In the genomic region with DNA sequence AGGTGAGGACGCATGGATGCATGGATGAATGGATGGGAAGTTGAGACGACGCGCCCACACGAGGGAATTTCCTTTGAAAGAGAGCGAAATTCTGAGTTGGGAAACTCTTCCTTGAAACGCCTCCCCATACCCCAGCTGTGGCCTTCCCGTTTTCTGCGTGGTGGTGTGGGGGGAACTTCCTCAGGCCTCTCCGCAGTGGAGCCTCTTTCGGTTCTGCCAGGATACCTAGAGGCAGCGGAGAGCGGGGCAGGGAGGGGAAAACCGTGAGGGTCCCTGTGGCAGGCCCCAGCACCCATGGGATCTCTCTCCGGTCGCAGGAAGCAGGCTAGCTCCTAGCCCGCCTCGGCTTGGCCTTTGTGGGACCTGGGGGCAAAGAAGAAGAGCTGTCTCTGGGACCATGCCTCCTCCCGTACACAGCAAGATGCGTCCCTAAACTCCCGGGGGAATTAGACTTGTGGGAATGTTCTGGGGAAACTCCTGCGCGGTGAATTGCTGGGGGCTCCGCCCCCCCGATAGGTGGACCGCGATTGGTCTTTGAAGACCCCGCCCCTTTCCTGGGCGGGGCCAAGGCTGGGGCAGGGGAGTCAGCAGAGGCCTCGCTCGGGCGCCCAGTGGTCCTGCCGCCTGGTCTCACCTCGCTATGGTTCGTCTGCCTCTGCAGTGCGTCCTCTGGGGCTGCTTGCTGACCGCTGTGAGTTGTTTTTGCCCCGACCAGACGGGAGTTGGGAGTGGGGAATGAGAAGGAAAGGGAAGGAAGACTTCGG, we compare ENCODE assay signal across 9 cellular contexts. TPM values are rescaled to one million over a fixed set of nuclear protein-coding genes. Genes with fewer than 3 reads are reported as not detected.
DNase-seq lines count a peak whose midpoint lies in the region; ATAC-seq and TF ChIP-seq lines count a peak whose summit lies in the region.
"Had no signal": no experiment of that assay in that cellular context is flagged by ENCODE, and none has a peak within 500 bp of the region (broad histone marks: within the 10 kb centered on the region; RNA-seq: fewer than 3 reads in every experiment).

A gene (plus strand): TSS at position 611 of the 764 bp plus-strand sequence. CDS start 30 bp downstream, at position 641.

- no peaks in the 10 kb centered on the region for H3K9me3 ChIP-seq in osteoblast (ENCODE audit: low read depth, low read length)

- H3K27ac ChIP-seq in osteoblast (ENCODE audit: low read depth, low read length) (no peak within 1 kb of the TSS), substantia nigra (ENCODE audit: low read depth, low read length, poor library complexity, severe bottlenecking) (peak within 1 kb of the TSS; percentile 58)

- H3K4me1 Mint-ChIP-seq in activated naive CD4-positive, alpha-beta T cell treated with anti-CD3 and anti-CD28 coated beads for 36 hours (ENCODE audit: low read depth): peaks cover 19% of the 10 kb centered on the region

- H3K27me3 Mint-ChIP-seq in activated naive CD4-positive, alpha-beta T cell treated with anti-CD3 and anti-CD28 coated beads for 36 hours (ENCODE audit: low read depth): peaks cover 1% of the 10 kb centered on the region

- CTCF ChIA-PET in activated naive CD4-positive, alpha-beta T cell treated with anti-CD3 and anti-CD28 coated beads for 36 hours (lab: Charles Lee): interaction anchor here (0.6 to 3.1 kb wide), 4 partner anchors 15 to 345 kb away, joined by 3 to 13 read pairs (median 5); no protein-coding TSS in a partner anchor

- peaks cover 5% of the 10 kb centered on the region for H4K20me1 ChIP-seq in osteoblast (ENCODE audit: insufficient read depth, low read length)

- no peaks in the 10 kb centered on the region for H3K36me3 ChIP-seq in osteoblast (ENCODE audit: insufficient read depth, low read length)

- H3K27me3 ChIP-seq in osteoblast (ENCODE audit: insufficient read depth, low read length): peaks cover 12% of the 10 kb centered on the region

- peak within 1 kb of the TSS; percentile 75 for H3K4me3 ChIP-seq in osteoblast (ENCODE audit: insufficient read depth, low read length)

- no peaks in the 10 kb centered on the region for H3K9me3 Mint-ChIP-seq in activated naive CD4-positive, alpha-beta T cell treated with anti-CD3 and anti-CD28 coated beads for 36 hours

- H3K36me3 Mint-ChIP-seq in activated naive CD4-positive, alpha-beta T cell treated with anti-CD3 and anti-CD28 coated beads for 36 hours (ENCODE audit: low read depth): peaks cover 2% of the 10 kb centered on the region

- H3K4me2 ChIP-seq in osteoblast (ENCODE audit: insufficient read depth, low read length): peak within 1 kb of the TSS; percentile 92

- H3K27ac Mint-ChIP-seq in activated naive CD4-positive, alpha-beta T cell treated with anti-CD3 and anti-CD28 coated beads for 36 hours: peak within 1 kb of the TSS; percentile 82

- DNase-seq in SIG-M5 treated with dmso at 0.1 percent for 504 hours (lab: John Stamatoyannopoulos, UW; ENCODE audit: unreplicated experiment) (peak; percentile 44), SIG-M5 (lab: John Stamatoyannopoulos, UW) (no peak), RPMI8226 (peak; percentile 79), germinal center (ENCODE audit: low spot score) (peak; percentile 94), osteoblast (ENCODE audit: insufficient read length, low spot score, missing footprints) (peak; percentile 97), substantia nigra (lab: John Stamatoyannopoulos, UW) (peak in 40 of 49 donors; percentile 8 to 75 (median 40))
- peak; percentile 74 for DNase-seq in activated naive CD4-positive, alpha-beta T cell treated with anti-CD3 and anti-CD28 coated beads for 36 hours

- H3K4me1 ChIP-seq in osteoblast (ENCODE audit: insufficient read depth, low read length): peaks cover 13% of the 10 kb centered on the region
- H3K4me1 ChIP-seq: Caco-2 had no signal

- peak within 1 kb of the TSS; percentile 94 for H2AFZ ChIP-seq in osteoblast (ENCODE audit: low read length)

- H3K79me2 ChIP-seq in osteoblast (ENCODE audit: insufficient read depth, low read length): no peaks in the 10 kb centered on the region

- H3K4me3 Mint-ChIP-seq in activated naive CD4-positive, alpha-beta T cell treated with anti-CD3 and anti-CD28 coated beads for 36 hours: peak within 1 kb of the TSS; percentile 96

- intact Hi-C loops in activated naive CD4-positive, alpha-beta T cell treated with anti-CD3 and anti-CD28 coated beads for 36 hours (cut with micrococcal nuclease): no loop called here

- no peak for TF ChIP-seq CTCF in osteoblast (IDR thresholded peaks at IDR 0.05; ENCODE audit: extremely low read depth, low read depth, low read length)

- peak; percentile 68 for ATAC-seq in HG03064 (IDR thresholded peaks at IDR 0.05; ENCODE audit: low read depth, unreplicated experiment)

RNA-seq across cellular contexts. Expression of the gene that starts here (rescaled TPM):
- total RNA-seq in activated naive CD4-positive, alpha-beta T cell treated with anti-CD3 and anti-CD28 coated beads for 36 hours: 1 to 10 TPM; 6.1 to 6.3 TPM
- total RNA-seq in osteoblast: 2.5 and 3.5 TPM in 2 replicates
- total RNA-seq: Caco-2 had no signal
